Comparison of ENCODE assay signal across 8 cellular contexts in the genomic region with DNA sequence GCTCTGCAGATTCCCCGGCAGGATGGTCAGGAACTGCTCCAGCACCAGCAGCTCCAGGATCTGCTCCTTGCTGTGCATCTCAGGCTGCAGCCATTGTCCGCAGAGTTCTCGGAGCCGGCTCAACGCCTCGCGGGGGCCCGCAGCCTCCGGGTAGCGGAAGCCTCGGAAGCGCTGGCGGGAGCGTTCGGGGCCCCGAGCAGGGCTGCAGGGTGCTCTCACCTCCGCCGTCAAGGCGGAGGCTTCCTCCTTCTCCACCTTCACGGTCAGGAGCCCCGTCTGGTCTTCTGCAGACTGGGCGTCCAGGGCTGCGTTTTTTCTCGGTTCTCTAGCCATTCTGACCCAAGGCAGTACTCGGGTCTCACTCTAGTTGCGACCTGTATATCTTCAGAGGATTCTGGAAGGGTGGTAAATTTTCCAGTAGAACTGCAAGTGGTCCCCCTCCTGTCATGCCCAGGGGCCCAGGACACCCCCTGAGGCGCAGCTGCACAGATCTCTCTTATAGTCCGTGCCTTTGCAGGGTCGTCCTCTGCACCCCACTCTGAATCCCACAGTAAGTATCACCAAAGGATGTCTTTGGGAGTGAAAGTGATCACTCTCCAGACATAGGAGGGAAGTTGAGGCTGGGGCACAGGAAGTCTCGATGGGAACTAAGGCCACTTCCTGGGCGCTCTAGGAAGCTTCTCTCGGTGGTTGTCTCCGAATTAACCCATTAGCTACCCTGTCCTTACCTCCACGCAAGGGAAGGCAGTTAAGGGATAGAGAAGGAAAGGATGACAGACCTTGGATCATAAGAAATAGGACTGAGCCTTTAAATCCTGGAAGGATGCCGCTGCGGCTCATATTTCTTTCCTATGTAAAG. TPM values are rescaled to one million over a fixed set of nuclear protein-coding genes. Genes with fewer than 3 reads are reported as not detected.
DNase-seq lines count a peak whose midpoint lies in the region; ATAC-seq lines count a peak whose summit lies in the region.

Gene ZKSCAN4 (minus strand): TSS at position 622 of the 859 bp plus-strand sequence. CDS start 289 bp downstream, at position 333.

- H3K27ac Mint-ChIP-seq in activated CD4-positive, alpha-beta T cell treated with anti-CD3 and anti-CD28 coated beads for 36 hours: peak within 1 kb of the TSS; percentile 96

- H3K4me1 Mint-ChIP-seq in activated CD4-positive, alpha-beta T cell treated with anti-CD3 and anti-CD28 coated beads for 36 hours: peaks cover 14% of the 10 kb centered on the region

- H3K36me3 Mint-ChIP-seq in activated CD4-positive, alpha-beta T cell treated with anti-CD3 and anti-CD28 coated beads for 36 hours (ENCODE audit: low read depth): peaks cover 16% of the 10 kb centered on the region

- in situ Hi-C loops in ACHN (cut with HindIII; ENCODE audit: low pct_ligation_motif_present, low pct_unique_long_range_greater_than_20kb, low sequenced_read_pairs): no loop called here

- CTCF ChIA-PET in activated CD4-positive, alpha-beta T cell treated with anti-CD3 and anti-CD28 coated beads for 36 hours (lab: Charles Lee): interaction anchor here (1.1 to 1.4 kb wide), 3 partner anchors 12 to 17 kb away, joined by 5 to 12 read pairs (median 5); partner anchors contain the start of gene ZSCAN26

- peak; percentile 84 for DNase-seq in ACHN
- peak; percentile 65 for DNase-seq in NCI-H510A (lab: John Stamatoyannopoulos, UW)
- peak; percentile 85 for DNase-seq in activated CD4-positive, alpha-beta T cell treated with anti-CD3 and anti-CD28 coated beads for 36 hours
- peak; percentile 11 for DNase-seq in cortex of kidney (lab: John Stamatoyannopoulos, UW)
- peak; percentile 80 to 92 for DNase-seq in left colon
- peak; percentile 63 to 81 for DNase-seq in stimulated activated CD4-positive, alpha-beta T cell treated with anti-CD3 and anti-CD28 coated beads, Interleukin-1b, Interleukin-23, amount 100 ng/mL, for 4 hours (ENCODE audit: low read depth in 2 of 2)

- peak within 1 kb of the TSS; percentile 99 for H3K4me3 Mint-ChIP-seq in activated CD4-positive, alpha-beta T cell treated with anti-CD3 and anti-CD28 coated beads for 36 hours

- H3K9me3 Mint-ChIP-seq in activated CD4-positive, alpha-beta T cell treated with anti-CD3 and anti-CD28 coated beads for 36 hours (ENCODE audit: low read depth): no peaks in the 10 kb centered on the region

- POLR2A ChIA-PET in activated CD4-positive, alpha-beta T cell treated with anti-CD3 and anti-CD28 coated beads for 36 hours (lab: Charles Lee): interaction anchor here (0.6 to 1.2 kb wide), 4 partner anchors 15 to 142 kb away, joined by 3 to 19 read pairs (median 4); partner anchors contain the start of genes ZKSCAN8 and ZSCAN26

- peak; percentile 71 for ATAC-seq in GM18873 (IDR thresholded peaks at IDR 0.05; ENCODE audit: low FRiP score, unreplicated experiment)
- ATAC-seq in HG03354 (IDR thresholded peaks at IDR 0.05; ENCODE audit: poor library complexity, severe bottlenecking, unreplicated experiment): peak; percentile 77
- peak; percentile 83 for ATAC-seq in activated CD4-positive, alpha-beta T cell treated with anti-CD3 and anti-CD28 coated beads for 36 hours
- peak; percentile 99 for ATAC-seq in left colon

- peaks cover 1% of the 10 kb centered on the region for H3K27me3 Mint-ChIP-seq in activated CD4-positive, alpha-beta T cell treated with anti-CD3 and anti-CD28 coated beads for 36 hours

- intact Hi-C loops in activated CD4-positive, alpha-beta T cell treated with anti-CD3 and anti-CD28 coated beads for 36 hours (cut with DNase I, micrococcal nuclease): loop anchor here (1.0 to 10.0 kb wide), 11 partner anchors 15 to 867 kb away; partner anchors contain the start of genes ZSCAN26 (in 2 of the 2), PGBD1 (in 1 of the 2), ZKSCAN3 (in 1 of the 2) and ZKSCAN8 (in 1 of the 2)
- intact Hi-C loops in left colon (cut with DNase I, micrococcal nuclease): no loop called here

RNA-seq across cellular contexts. Expression of gene ZKSCAN4, which starts in this region (rescaled TPM):
- total RNA-seq in activated CD4-positive, alpha-beta T cell treated with anti-CD3 and anti-CD28 coated beads for 36 hours: 1 to 10 TPM; 3.2 to 4.1 TPM
- total RNA-seq in left colon: 1 to 10 TPM; 4.8 to 6.0 TPM

Comparison
In these comparisons a context has a peak if more than half of its experiments do, and no peak if none do; other contexts are left out.
1. Peak in every context shown above with its lines: DNase-seq and ATAC-seq.
2. DNase-seq: peak in every context shown above with its lines; median percentile 86 in left colon; 85 in activated CD4-positive, alpha-beta T cell treated with anti-CD3 and anti-CD28 coated beads for 36 hours; 84 in ACHN; 72 in stimulated activated CD4-positive, alpha-beta T cell treated with anti-CD3 and anti-CD28 coated beads, Interleukin-1b, Interleukin-23, amount 100 ng/mL, for 4 hours; 65 in NCI-H510A; 11 in cortex of kidney.
3. intact Hi-C loops: an anchor here in activated CD4-positive, alpha-beta T cell treated with anti-CD3 and anti-CD28 coated beads for 36 hours (1.0 to 10.0 kb wide); none called in left colon.